29 cellular contexts compared by ENCODE assay signal in the genomic region with DNA sequence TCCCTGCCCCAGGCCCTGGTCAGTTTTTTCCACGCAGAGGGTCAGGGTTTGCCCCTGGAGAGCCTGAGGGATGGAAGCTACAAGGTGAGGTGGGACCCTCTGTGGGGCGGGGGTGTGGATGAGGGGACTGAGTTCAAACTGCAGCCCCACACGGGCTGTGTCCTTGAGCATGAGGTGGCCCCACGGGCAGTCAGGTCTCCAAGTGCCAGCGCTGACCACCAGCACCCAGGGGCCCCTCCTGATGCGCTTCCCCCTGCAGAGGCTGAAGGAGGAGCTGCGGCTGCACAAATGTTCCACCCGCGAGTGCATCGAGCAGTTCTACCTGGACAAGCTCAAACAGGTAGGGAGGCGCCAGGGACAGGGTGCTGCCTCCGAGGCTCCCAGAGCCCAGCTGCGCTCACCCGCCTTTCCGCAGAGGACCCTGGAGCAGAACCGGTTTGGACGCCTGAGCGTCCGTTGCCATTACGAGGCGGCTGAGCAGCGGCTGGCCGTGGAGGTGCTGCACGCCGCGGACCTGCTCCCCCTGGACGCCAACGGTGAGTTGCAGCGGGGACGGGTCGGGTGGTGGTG. TPM values are rescaled to one million over a fixed set of nuclear protein-coding genes. Genes with fewer than 3 reads are reported as not detected.
A peak's percentile ranks its signal among the peaks of the same experiment; 100 is the strongest.
DNase-seq lines count a peak whose midpoint lies in the region; ATAC-seq, FAIRE-seq and TF ChIP-seq lines count a peak whose summit lies in the region.
"Had no signal": no experiment of that assay in that cellular context is flagged by ENCODE, and none has a peak within 500 bp of the region (broad histone marks: within the 10 kb centered on the region; RNA-seq: fewer than 3 reads in every experiment).

No MANE protein-coding gene starts in this region.

- H3K79me1 ChIP-seq in IMR-90 (ENCODE audit: low read depth in 1 of 2, low read length in 2 of 2) = peaks cover 11 to 29% of the 10 kb centered on the region in 2 experiments; a peak in 3 of 4 replicates

- dilution Hi-C loops in IMR-90 (cut with HindIII; ENCODE audit: low sequenced_read_pairs, unreplicated experiment) = no loop called here

- peaks cover 15% of the 10 kb centered on the region for H3K27me3 Mint-ChIP-seq in neural crest cell (ENCODE audit: low read depth)
- H3K27me3 Mint-ChIP-seq: B cell, IgD-negative memory B cell, T-cell had no signal

- H3K4me2 ChIP-seq in IMR-90 (ENCODE audit: low read depth, low read length) (no peak overlapping the region), K562 (ENCODE audit: insufficient read depth, low read length) (no peak overlapping the region)
- H3K4me2 ChIP-seq: PC-9 had no signal

- POLR2A ChIA-PET in IMR-90 (lab: Charles Lee; ENCODE audit: unreplicated experiment) = no interaction called here
- POLR2A ChIA-PET in K562 (lab: Yijun Ruan, JAX) = interaction anchor here (1.3 to 1.7 kb wide), 3 partner anchors 12 to 73 kb away, joined by 3 to 7 read pairs (median 5); partner anchors contain the start of gene UQCC4

- peaks cover 25% of the 10 kb centered on the region for H3K36me3 ChIP-seq in IMR-90 (ENCODE audit: control insufficient read depth, insufficient read depth, low read length)
- peaks cover 22% of the 10 kb centered on the region; the same call in 1 of the 3 replicates for H3K36me3 ChIP-seq in K562 (ENCODE audit: control insufficient read depth, insufficient read depth, low read length)
- H3K36me3 ChIP-seq: SJCRH30 had no signal

- no peak overlapping the region for H3K23ac ChIP-seq in IMR-90 (ENCODE audit: low read depth, low read length)

- peaks cover 19% of the 10 kb centered on the region for H3K79me2 ChIP-seq in K562 (ENCODE audit: control insufficient read depth, insufficient read depth, low read length)

- TF ChIP-seq CTCF in IMR-90 (conservative IDR thresholded peaks at IDR 0.05; ENCODE audit: low read depth, low read length) (no peak), K562 (IDR thresholded peaks at IDR 0.05 in 2 of 3, conservative IDR thresholded peaks at IDR 0.05 in 1 of 3; ENCODE audit: insufficient read depth in 2 of 3, low read depth in 1 of 3, low read length in 3 of 3) (no peak; a peak in 2 of 6 replicates), neural crest cell (conservative IDR thresholded peaks at IDR 0.05) (no peak)

- no peak for DNase-seq in IMR-90
- no peak for DNase-seq in K562 (ENCODE audit: extremely low read depth in 1 of 4, low spot score in 3 of 4)
- DNase-seq in neural crest cell (ENCODE audit: low read depth, low spot score) = no peak
- no peak for DNase-seq in NCI-H2171 (lab: John Stamatoyannopoulos, UW)
- no peak for DNase-seq in GM19240 (ENCODE audit: insufficient read length, low spot score)
- DNase-seq: Caco-2; CD8-positive, alpha-beta T cell; DMS 273 treated with DMSO at 0.1 percent for 48 hours; DMS79; EL; GDM1; GOT3; HFFc6; NCI-H1092; NCI-H1417 treated with DMSO at 0.1 percent for 48 hours; NCI-H1694 treated with DMSO at 0.1 percent for 48 hours; NCI-H2081; NCI-H446; NCI-H524 treated with DMSO at 0.1 percent for 48 hours; PC-9; SJCRH30; T-cell had no signal

- no peak overlapping the region for H3K27ac Mint-ChIP-seq in neural crest cell (ENCODE audit: unreplicated experiment)
- H3K27ac Mint-ChIP-seq: B cell; CD8-positive, alpha-beta T cell; HFFc6; T-cell had no signal

- no peak overlapping the region for H2BK20ac ChIP-seq in IMR-90 (ENCODE audit: low read depth, low read length)

- H2AK9ac ChIP-seq in IMR-90 (replicated peaks; ENCODE audit: low read depth, low read length, poor library complexity) = peak overlapping the region; percentile 65

- H3K9ac ChIP-seq in IMR-90 (ENCODE audit: low read depth, low read length) (no peak overlapping the region), K562 (ENCODE audit: insufficient read depth in 1 of 2, low read depth in 2 of 2, low read length in 2 of 2) (peak overlapping the region in 1 of 2 experiments; percentile 10; a peak in 1 of 4 replicates)

- no peak overlapping the region for H3K4ac ChIP-seq in IMR-90 (ENCODE audit: low read depth, low read length)

- H2BK5ac ChIP-seq in IMR-90 (ENCODE audit: low read depth, low read length, poor library complexity, severe bottlenecking) = no peak overlapping the region

- H3K4me1 Mint-ChIP-seq in neural crest cell = peaks cover 12% of the 10 kb centered on the region

- TF ChIP-seq POLR2A in IMR-90 (IDR thresholded peaks at IDR 0.05; ENCODE audit: low read depth, low read length) (no peak), K562 (conservative IDR thresholded peaks at IDR 0.05) (no peak)

- no peak overlapping the region for H4K91ac ChIP-seq in IMR-90 (ENCODE audit: insufficient read depth, low read depth, low read length)

- BruUV-seq in IMR-90 (replicated peaks; lab: Mats Ljungman, UMichigan) = no TSS peak
- BruUV-seq in K562 (replicated peaks; lab: Mats Ljungman, UMichigan) = no TSS peak

- no peak overlapping the region for H3K56ac ChIP-seq in IMR-90 (ENCODE audit: extremely low read depth, insufficient read depth, low read length)

- no peak overlapping the region for H2BK120ac ChIP-seq in IMR-90 (ENCODE audit: low read depth, low read length)

- H4K20me1 ChIP-seq in IMR-90 (ENCODE audit: insufficient read depth, low read length) (peaks cover 4% of the 10 kb centered on the region; the same call in 1 of the 2 replicates), K562 (replicated peaks; ENCODE audit: control insufficient read depth, insufficient read depth, low read length) (peaks cover 12% of the 10 kb centered on the region)

- H3K9me3 ChIP-seq in IMR-90 (ENCODE audit: control insufficient read depth, insufficient read depth, low read length) (no peaks in the 10 kb centered on the region), K562 (replicated peaks; ENCODE audit: control insufficient read depth, insufficient read depth, low read depth, low read length) (no peaks in the 10 kb centered on the region)
- H3K9me3 ChIP-seq: Caco-2, HAP-1, SJCRH30 had no signal

- peaks cover 8% of the 10 kb centered on the region for H3K4me1 ChIP-seq in IMR-90 (ENCODE audit: control insufficient read depth, insufficient read depth, low read length)
- peaks cover 9 to 90% of the 10 kb centered on the region in 2 experiments for H3K4me1 ChIP-seq in K562 (replicated peaks in 1 of 2; ENCODE audit: control insufficient read depth in 2 of 2, insufficient read depth in 2 of 2, low read length in 2 of 2)

- H3K14ac ChIP-seq in IMR-90 (replicated peaks; ENCODE audit: low read depth, low read length) = no peak overlapping the region

- 93% methylated on average over 10 of the region's 31 CpGs; no CpG with 5 or more reads in 1 of the 2 experiments for WGBS in IMR-90 (ENCODE audit: extremely low coverage in 2 of 2, insufficient read length in 1 of 2), 2 experiments
- 81% methylated on average over 20 of the region's 31 CpGs for WGBS in K562 (ENCODE audit: insufficient coverage, low coverage, missing lambda C conversion rate)

- peaks cover under 1% of the 10 kb centered on the region for H3K36me3 Mint-ChIP-seq in neural crest cell (ENCODE audit: low read depth)
- H3K36me3 Mint-ChIP-seq: IgD-negative memory B cell, T-cell had no signal

- TF ChIP-seq RAD21 in IMR-90 (IDR thresholded peaks at IDR 0.05; ENCODE audit: low read length) (no peak), K562 (CRISPR knock-in tag; conservative IDR thresholded peaks at IDR 0.05 in 1 of 2, IDR thresholded peaks at IDR 0.05 in 1 of 2) (no peak)

- H3K9me3 Mint-ChIP-seq in neural crest cell = no peaks in the 10 kb centered on the region
- H3K9me3 Mint-ChIP-seq: CD8-positive, alpha-beta T cell; HFFc6; IgD-negative memory B cell; T-cell had no signal

- ATAC-seq in IMR-90 (ENCODE audit: low read depth) (no peak), K562 (no peak)
- ATAC-seq: CD8-positive, alpha-beta T cell; Right ventricle myocardium inferior; T-cell had no signal

- no peak for TF ChIP-seq EP300 in K562 (IDR thresholded peaks at IDR 0.05; ENCODE audit: low read length)

- no peak overlapping the region for H4K8ac ChIP-seq in IMR-90 (ENCODE audit: low read depth in 2 of 2, low read length in 2 of 2)

- CTCF ChIA-PET in IMR-90 (lab: Yijun Ruan, JAX) (no interaction called here), K562 (lab: Yijun Ruan, JAX; ENCODE audit: low intra/inter-chr PET ratio) (interaction anchor here (0.6 kb wide), 1 partner anchor 548 kb away, joined by 4 read pairs; no protein-coding TSS in a partner anchor)

- no peak overlapping the region for H3K18ac ChIP-seq in IMR-90 (ENCODE audit: low read depth, low read length)

- H2AFZ ChIP-seq in IMR-90 (replicated peaks; ENCODE audit: low read length, poor library complexity) (no peak overlapping the region), K562 (ENCODE audit: low read depth, low read length) (no peak overlapping the region)
- H2AFZ ChIP-seq: PC-9 had no signal

- H3K27ac ChIP-seq in IMR-90 (ENCODE audit: insufficient read depth, low read length) (no peak overlapping the region), K562 (ENCODE audit: extremely low read depth, low read depth, low read length) (no peak overlapping the region)
- H3K27ac ChIP-seq: C4-2B, PC-9, SJCRH30 had no signal

- in situ Hi-C loops in IMR-90 (cut with MboI; ENCODE audit: low sequenced_read_pairs) (no loop called here), K562 (cut with MboI) (no loop called here)

- H3K27me3 ChIP-seq in IMR-90 (ENCODE audit: control insufficient read depth, insufficient read depth, low read length) = no peaks in the 10 kb centered on the region
- no peaks in the 10 kb centered on the region for H3K27me3 ChIP-seq in K562 (ENCODE audit: control insufficient read depth in 2 of 2, insufficient read depth in 2 of 2, low read length in 2 of 2)

- no peak overlapping the region for H2BK15ac ChIP-seq in IMR-90 (ENCODE audit: low read depth, low read length)

- H3K4me3 ChIP-seq in IMR-90 (ENCODE audit: insufficient read depth, low read depth, low read length) = no peak overlapping the region
- no peak overlapping the region for H3K4me3 ChIP-seq in K562
- H3K4me3 ChIP-seq: HAP-1, PC-9, SJCRH30 had no signal

- H4K5ac ChIP-seq in IMR-90 (ENCODE audit: low read depth, low read length) = no peak overlapping the region

- peak overlapping the region; percentile 44 for H3K4me3 Mint-ChIP-seq in neural crest cell
- H3K4me3 Mint-ChIP-seq: B cell; CD8-positive, alpha-beta T cell; HFFc6; T-cell had no signal

- intact Hi-C loops in IMR-90 (cut with micrococcal nuclease) (no loop called here), K562 (cut with micrococcal nuclease) (loop anchor here (10.0 kb wide), 1 partner anchor 53 kb away; no protein-coding TSS in a partner anchor)

- H3K9me1 ChIP-seq in IMR-90 (ENCODE audit: insufficient read depth, low read length) = no peaks in the 10 kb centered on the region
- H3K9me1 ChIP-seq in K562 (ENCODE audit: control insufficient read depth, insufficient read depth, low read length) = no peaks in the 10 kb centered on the region

- FAIRE-seq in K562 (lab: Jason Lieb, UNC) = no peak
- FAIRE-seq: GM12891, HTR-8/SVneo had no signal

- no peak overlapping the region for H2AK5ac ChIP-seq in IMR-90 (ENCODE audit: low read depth, low read length)

RNA-seq across cellular contexts. Expression of gene TSR3, which starts 4.3 kb away (rescaled TPM):
- total RNA-seq in IMR-90 (2012; rRNA removed) = 38.0 and 46.4 TPM in 2 replicates
- 52.9 and 77.8 TPM in 2 replicates for polyA plus RNA-seq in IMR-90 (2012; rRNA removed)
- 87.2 and 116 TPM in 2 replicates for polyA plus RNA-seq in IMR-90 (2012; cell fraction: cytosol; rRNA removed)
- 39.9 and 72.5 TPM in 2 replicates for polyA plus RNA-seq in IMR-90 (2012; cell fraction: nucleus; rRNA removed; ENCODE audit: low replicate concordance)
- total RNA-seq in K562 (2011; cell fraction: chromatin; rRNA removed; ENCODE audit: low replicate concordance) = 2.8 and 6.4 TPM in 2 replicates
- total RNA-seq in K562 (2011; cell fraction: nucleolus; rRNA removed) = 8.8 and 12.3 TPM in 2 replicates
- total RNA-seq in K562 (2011; cell fraction: nucleoplasm; rRNA removed) = 3.4 and 7.0 TPM in 2 replicates
- total RNA-seq in K562 (2014; rRNA removed) = 74.8 and 100.0 TPM in 2 replicates
- 6.7 TPM in 2 replicates for total RNA-seq in K562 (2014; rRNA removed; fragmentation: Illumina TruSeq; extraction: Trizol)
- 29.6 and 31.9 TPM in 2 replicates for total RNA-seq in K562 (2015; rRNA removed; fragmentation: Illumina TruSeq; extraction: Trizol)
- 50.5 and 53.7 TPM in 2 replicates for total RNA-seq in K562 (2021)
- 15.8 and 16.5 TPM in 2 replicates for polyA plus RNA-seq in K562 (2011; rRNA removed)
- 21.3 and 65.5 TPM in 2 replicates for polyA plus RNA-seq in K562 (2011; cell fraction: cytosol; rRNA removed)
- polyA plus RNA-seq in K562 (2011; cell fraction: nucleus; rRNA removed) = 12.1 and 18.1 TPM in 2 replicates
- polyA plus RNA-seq in K562 (2012) = 34.9 and 46.9 TPM in 2 replicates
- 10.3 and 22.1 TPM in 2 replicates for polyA plus RNA-seq in K562 (2014; fragmentation: Illumina TruSeq; extraction: Trizol)
- polyA plus RNA-seq in K562 (2014; fragmentation: Nextera tagmentation; extraction: Ambion mirVana) = 1 to 10 TPM; 1.5 to 2.4 TPM
- polyA plus RNA-seq in K562 (2014; rRNA removed) = 53.3 and 75.7 TPM in 2 replicates
- polyA minus RNA-seq in K562 (2011; rRNA and poly(A)+ RNA removed) = 2.6 and 4.5 TPM in 2 replicates
- polyA minus RNA-seq in K562 (2011; cell fraction: cytosol; rRNA and poly(A)+ RNA removed) = 17.2 and 24.6 TPM in 2 replicates
- polyA minus RNA-seq in K562 (2011; cell fraction: nucleus; rRNA and poly(A)+ RNA removed) = 7.1 and 7.8 TPM in 2 replicates
- 65.6 and 66.2 TPM in 2 replicates for total RNA-seq in neural crest cell

RNA-seq across cellular contexts. Expression of gene GNPTG, which starts 4.4 kb away (rescaled TPM):
- total RNA-seq in IMR-90 (2012; rRNA removed) = 14.7 and 14.9 TPM in 2 replicates
- 70.8 and 85.2 TPM in 2 replicates for polyA plus RNA-seq in IMR-90 (2012; rRNA removed)
- polyA plus RNA-seq in IMR-90 (2012; cell fraction: cytosol; rRNA removed) = 103 and 128 TPM in 2 replicates
- 113 and 180 TPM in 2 replicates for polyA plus RNA-seq in IMR-90 (2012; cell fraction: nucleus; rRNA removed; ENCODE audit: low replicate concordance)
- 42.1 and 68.9 TPM in 2 replicates for total RNA-seq in K562 (2011; cell fraction: chromatin; rRNA removed; ENCODE audit: low replicate concordance)
- total RNA-seq in K562 (2011; cell fraction: nucleolus; rRNA removed) = 52.6 and 53.5 TPM in 2 replicates
- total RNA-seq in K562 (2011; cell fraction: nucleoplasm; rRNA removed) = 51.0 and 57.1 TPM in 2 replicates
- 22.3 and 24.0 TPM in 2 replicates for total RNA-seq in K562 (2014; rRNA removed)
- 4.7 and 6.1 TPM in 2 replicates for total RNA-seq in K562 (2014; rRNA removed; fragmentation: Illumina TruSeq; extraction: Trizol)
- total RNA-seq in K562 (2015; rRNA removed; fragmentation: Illumina TruSeq; extraction: Trizol) = 13.6 and 13.9 TPM in 2 replicates
- total RNA-seq in K562 (2021) = 19.9 and 22.2 TPM in 2 replicates
- polyA plus RNA-seq in K562 (2011; rRNA removed) = 18.6 and 20.7 TPM in 2 replicates
- 20.9 and 40.1 TPM in 2 replicates for polyA plus RNA-seq in K562 (2011; cell fraction: cytosol; rRNA removed)
- 55.5 and 97.5 TPM in 2 replicates for polyA plus RNA-seq in K562 (2011; cell fraction: nucleus; rRNA removed)
- 18.3 and 26.9 TPM in 2 replicates for polyA plus RNA-seq in K562 (2012)
- 9.0 and 13.6 TPM in 2 replicates for polyA plus RNA-seq in K562 (2014; fragmentation: Illumina TruSeq; extraction: Trizol)
- polyA plus RNA-seq in K562 (2014; fragmentation: Nextera tagmentation; extraction: Ambion mirVana) = 1 to 10 TPM in 1 of 2 experiments, under 1 TPM in 1; 0.69 to 1.0 TPM
- polyA plus RNA-seq in K562 (2014; rRNA removed) = 31.5 and 33.3 TPM in 2 replicates
- polyA minus RNA-seq in K562 (2011; rRNA and poly(A)+ RNA removed) = 1.6 and 5.7 TPM in 2 replicates
- 7.7 and 10.3 TPM in 2 replicates for polyA minus RNA-seq in K562 (2011; cell fraction: cytosol; rRNA and poly(A)+ RNA removed)
- polyA minus RNA-seq in K562 (2011; cell fraction: nucleus; rRNA and poly(A)+ RNA removed) = 11.7 and 13.1 TPM in 2 replicates
- total RNA-seq in neural crest cell = 32.8 and 38.3 TPM in 2 replicates

RNA-seq across cellular contexts. Expression of gene BAIAP3, which starts 13.9 kb away (rescaled TPM):
- total RNA-seq in IMR-90 (2012; rRNA removed) (0.36 and 0.56 TPM in 2 replicates), K562 (2014; rRNA removed) (2.3 and 4.5 TPM in 2 replicates), K562 (2014; rRNA removed; fragmentation: Illumina TruSeq; extraction: Trizol) (0.06 and 0.18 TPM in 2 replicates), K562 (2015; rRNA removed; fragmentation: Illumina TruSeq; extraction: Trizol) (0.33 and 1.2 TPM in 2 replicates), K562 (2021) (3.3 and 3.4 TPM in 2 replicates), neural crest cell (3.4 and 4.0 TPM in 2 replicates)
- polyA plus RNA-seq in IMR-90 (2012; rRNA removed) (0.65 and 0.77 TPM in 2 replicates), K562 (2011; rRNA removed) (0.81 and 1.8 TPM in 2 replicates), K562 (2014; fragmentation: Illumina TruSeq; extraction: Trizol) (0.34 and 1.1 TPM in 2 replicates), K562 (2014; fragmentation: Nextera tagmentation; extraction: Ambion mirVana) (under 1 TPM in 1 of 2 experiments, not detected in 1; 0.03 TPM), K562 (2014; rRNA removed) (1.5 and 4.5 TPM in 2 replicates)
- polyA plus RNA-seq in IMR-90 (2012; cell fraction: cytosol; rRNA removed) = 0.40 and 0.73 TPM in 2 replicates
- polyA plus RNA-seq in IMR-90 (2012; cell fraction: nucleus; rRNA removed; ENCODE audit: low replicate concordance) = 4.2 and 8.4 TPM in 2 replicates
- 10.8 and 42.1 TPM in 2 replicates for total RNA-seq in K562 (2011; cell fraction: chromatin; rRNA removed; ENCODE audit: low replicate concordance)
- total RNA-seq in K562 (2011; cell fraction: nucleolus; rRNA removed) = 29.0 and 32.5 TPM in 2 replicates
- total RNA-seq in K562 (2011; cell fraction: nucleoplasm; rRNA removed) = 13.0 and 13.4 TPM in 2 replicates
- polyA plus RNA-seq in K562 (2011; cell fraction: cytosol; rRNA removed) = 0.55 and 1.9 TPM in 2 replicates
- 15.2 and 24.6 TPM in 2 replicates for polyA plus RNA-seq in K562 (2011; cell fraction: nucleus; rRNA removed)
- polyA plus RNA-seq in K562 (2012) = 3.2 and 13.5 TPM in 2 replicates
- polyA minus RNA-seq in K562 (2011; rRNA and poly(A)+ RNA removed) = 0.33 and 1.1 TPM in 2 replicates
- 1.7 and 1.9 TPM in 2 replicates for polyA minus RNA-seq in K562 (2011; cell fraction: cytosol; rRNA and poly(A)+ RNA removed)
- 8.8 and 11.0 TPM in 2 replicates for polyA minus RNA-seq in K562 (2011; cell fraction: nucleus; rRNA and poly(A)+ RNA removed)

RNA-seq across cellular contexts. Expression of gene UBE2I, which starts 37.9 kb away (rescaled TPM):
- total RNA-seq in IMR-90 (2012; rRNA removed) (30.8 and 45.0 TPM in 2 replicates), K562 (2014; rRNA removed) (64.7 and 104 TPM in 2 replicates), K562 (2014; rRNA removed; fragmentation: Illumina TruSeq; extraction: Trizol) (103 and 114 TPM in 2 replicates), K562 (2015; rRNA removed; fragmentation: Illumina TruSeq; extraction: Trizol) (96.9 and 104 TPM in 2 replicates), K562 (2021) (208 and 215 TPM in 2 replicates), neural crest cell (301 and 311 TPM in 2 replicates)
- polyA plus RNA-seq in IMR-90 (2012; rRNA removed) (113 and 140 TPM in 2 replicates), K562 (2011; rRNA removed) (132 and 145 TPM in 2 replicates), K562 (2014; fragmentation: Illumina TruSeq; extraction: Trizol) (222 and 254 TPM in 2 replicates), K562 (2014; fragmentation: Nextera tagmentation; extraction: Ambion mirVana) (10 to 100 TPM; 36.6 to 45.1 TPM), K562 (2014; rRNA removed) (171 and 184 TPM in 2 replicates)
- 47.2 and 66.3 TPM in 2 replicates for polyA plus RNA-seq in IMR-90 (2012; cell fraction: cytosol; rRNA removed)
- 119 and 179 TPM in 2 replicates for polyA plus RNA-seq in IMR-90 (2012; cell fraction: nucleus; rRNA removed; ENCODE audit: low replicate concordance)
- total RNA-seq in K562 (2011; cell fraction: chromatin; rRNA removed; ENCODE audit: low replicate concordance) = 163 and 370 TPM in 2 replicates
- total RNA-seq in K562 (2011; cell fraction: nucleolus; rRNA removed) = 214 and 227 TPM in 2 replicates
- 128 and 149 TPM in 2 replicates for total RNA-seq in K562 (2011; cell fraction: nucleoplasm; rRNA removed)
- 67.6 and 119 TPM in 2 replicates for polyA plus RNA-seq in K562 (2011; cell fraction: cytosol; rRNA removed)
- 140 and 142 TPM in 2 replicates for polyA plus RNA-seq in K562 (2011; cell fraction: nucleus; rRNA removed)
- 143 and 153 TPM in 2 replicates for polyA plus RNA-seq in K562 (2012)
- polyA minus RNA-seq in K562 (2011; rRNA and poly(A)+ RNA removed) = 118 and 130 TPM in 2 replicates
- polyA minus RNA-seq in K562 (2011; cell fraction: cytosol; rRNA and poly(A)+ RNA removed) = 69.2 and 93.4 TPM in 2 replicates
- polyA minus RNA-seq in K562 (2011; cell fraction: nucleus; rRNA and poly(A)+ RNA removed) = 62.3 and 72.8 TPM in 2 replicates
